Comparison of ENCODE assay signal across 18 cellular contexts in the genomic region with DNA sequence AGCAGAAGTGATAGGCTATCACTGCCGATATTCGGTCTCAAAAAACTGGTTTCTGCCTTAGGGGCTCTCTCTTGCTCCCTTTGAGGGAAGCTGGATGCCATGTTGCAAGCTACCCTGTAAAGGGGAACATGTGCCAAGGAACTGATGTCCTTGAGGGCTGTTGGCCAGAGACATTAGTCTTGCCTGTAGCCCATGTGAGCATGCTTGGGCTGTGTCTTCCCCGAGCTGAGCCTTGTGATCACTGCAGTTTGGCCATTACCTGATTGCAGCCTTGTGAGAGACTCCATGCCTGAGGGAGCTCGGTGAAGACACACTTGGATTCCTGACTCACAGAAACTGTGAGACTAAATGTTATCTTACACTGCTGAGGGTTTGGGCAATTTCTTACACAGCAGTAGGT. TPM values are rescaled to one million over a fixed set of nuclear protein-coding genes. Genes with fewer than 3 reads are reported as not detected.
A peak's percentile ranks its signal among the peaks of the same experiment; 100 is the strongest.
DNase-seq lines count a peak whose midpoint lies in the region; ATAC-seq, FAIRE-seq and TF ChIP-seq lines count a peak whose summit lies in the region.
"Had no signal": no experiment of that assay in that cellular context is flagged by ENCODE, and none has a peak within 500 bp of the region (broad histone marks: within the 10 kb centered on the region; RNA-seq: fewer than 3 reads in every experiment).

No MANE protein-coding gene starts in this region.

- no peak overlapping the region for H3K18ac ChIP-seq in neuronal stem cell (ENCODE audit: low read length)

- H3K36me3 ChIP-seq in cardiac muscle cell (peaks cover 78% of the 10 kb centered on the region), neuronal stem cell (replicated peaks in 1 of 2; ENCODE audit: control insufficient read depth in 2 of 2, insufficient read depth in 2 of 2, low read length in 2 of 2) (peaks cover 35 to 92% of the 10 kb centered on the region in 2 donors)

- no peak overlapping the region for H4K91ac ChIP-seq in neuronal stem cell (ENCODE audit: low read depth, low read length, poor library complexity)

- no CpG with 5 or more reads among the region's 4 CpGs for WGBS in neuronal stem cell (ENCODE audit: extremely low coverage in 2 of 2, insufficient read length in 2 of 2, insufficient replicate concordance in 1 of 2), 2 donors

- intact Hi-C loops in left ventricle myocardium superior (cut with micrococcal nuclease) = no loop called here

- H3K27me3 ChIP-seq in cardiac muscle cell (no peaks in the 10 kb centered on the region), neuronal stem cell (ENCODE audit: control insufficient read depth in 3 of 3, insufficient read depth in 3 of 3, low read depth in 1 of 3, low read length in 3 of 3) (no peaks in the 10 kb centered on the region)

- no peak overlapping the region for H3K4me2 ChIP-seq in neuronal stem cell (ENCODE audit: insufficient read depth, low read length, poor library complexity, severe bottlenecking)
- H3K4me2 ChIP-seq: A549 had no signal

- DNase-seq in cardiac muscle cell (ENCODE audit: low read depth in 1 of 2, low spot score in 1 of 2) (no peak), left ventricle myocardium superior (no peak), neuronal stem cell (ENCODE audit: low spot score) (no peak), urothelium cell line (ENCODE audit: low spot score) (no peak), T-helper 9 cell (no peak), T-helper 2 cell (no peak)
- DNase-seq in activated naive CD8-positive, alpha-beta T cell treated with anti-CD3 and anti-CD28 coated beads for 36 hours = no peak
- DNase-seq: CD8-positive, alpha-beta T cell; COR-L47; DMS153; DMS79 treated with DMSO at 0.1 percent for 48 hours; EL had no signal

- H3K4me3 Mint-ChIP-seq in activated naive CD8-positive, alpha-beta T cell treated with anti-CD3 and anti-CD28 coated beads for 36 hours = no peak overlapping the region
- H3K4me3 Mint-ChIP-seq: CD14-positive monocyte; CD8-positive, alpha-beta T cell had no signal

- no peaks in the 10 kb centered on the region for H3K27me3 Mint-ChIP-seq in activated naive CD8-positive, alpha-beta T cell treated with anti-CD3 and anti-CD28 coated beads for 36 hours

- H3K27ac Mint-ChIP-seq in activated naive CD8-positive, alpha-beta T cell treated with anti-CD3 and anti-CD28 coated beads for 36 hours = peak overlapping the region; percentile 13
- H3K27ac Mint-ChIP-seq: CD14-positive monocyte; CD8-positive, alpha-beta T cell had no signal

- no peak overlapping the region for H2BK12ac ChIP-seq in neuronal stem cell (ENCODE audit: low read length)

- no peak overlapping the region for H2AK5ac ChIP-seq in neuronal stem cell (ENCODE audit: low read depth, low read length)

- H3K14ac ChIP-seq in neuronal stem cell (ENCODE audit: low read length) = no peak overlapping the region

- no peak overlapping the region for H2BK15ac ChIP-seq in neuronal stem cell (ENCODE audit: low read length)

- H2BK5ac ChIP-seq in neuronal stem cell (ENCODE audit: low read length) = no peak overlapping the region

- no peak for ATAC-seq in left ventricle myocardium superior
- ATAC-seq: A549; CD8-positive, alpha-beta T cell; HCT116 had no signal

- H2AFZ ChIP-seq in neuronal stem cell (ENCODE audit: low read length) = no peak overlapping the region

- H3K4me1 ChIP-seq in cardiac muscle cell (ENCODE audit: low read depth) = peaks cover 51% of the 10 kb centered on the region
- no peaks in the 10 kb centered on the region for H3K4me1 ChIP-seq in neuronal stem cell (ENCODE audit: control insufficient read depth in 2 of 2, insufficient read depth in 1 of 2, low read depth in 1 of 2, low read length in 2 of 2)
- H3K4me1 ChIP-seq: A549 had no signal

- H4K8ac ChIP-seq in neuronal stem cell (ENCODE audit: low read depth, low read length) = no peak overlapping the region

- FAIRE-seq in urothelium cell line (lab: Jason Lieb, UNC) = peak; percentile 70
- FAIRE-seq: A549, D721Med, G401.6, GM12892 had no signal

- peak overlapping the region; percentile 9 for H3K9ac ChIP-seq in neuronal stem cell (ENCODE audit: low read depth, low read length, poor library complexity)

- no peak overlapping the region for H3K23ac ChIP-seq in neuronal stem cell (ENCODE audit: low read depth, low read length, poor library complexity)

- H3K9me3 ChIP-seq in cardiac muscle cell (ENCODE audit: low read depth) (no peaks in the 10 kb centered on the region), neuronal stem cell (replicated peaks in 1 of 2; ENCODE audit: control insufficient read depth in 2 of 2, insufficient read depth in 1 of 2, low read depth in 1 of 2, low read length in 2 of 2) (no peaks in the 10 kb centered on the region)
- H3K9me3 ChIP-seq: A549 had no signal

- H3K4me3 ChIP-seq in cardiac muscle cell (no peak overlapping the region), neuronal stem cell (ENCODE audit: low read length in 2 of 2) (no peak overlapping the region)
- H3K4me3 ChIP-seq: A549 had no signal

- no peaks in the 10 kb centered on the region for H3K9me3 Mint-ChIP-seq in activated naive CD8-positive, alpha-beta T cell treated with anti-CD3 and anti-CD28 coated beads for 36 hours
- H3K9me3 Mint-ChIP-seq: CD14-positive monocyte; CD8-positive, alpha-beta T cell had no signal

- peaks cover 35% of the 10 kb centered on the region for H3K36me3 Mint-ChIP-seq in activated naive CD8-positive, alpha-beta T cell treated with anti-CD3 and anti-CD28 coated beads for 36 hours

- no peak overlapping the region for H3K4ac ChIP-seq in neuronal stem cell (ENCODE audit: low read length)

- H3K27ac ChIP-seq in cardiac muscle cell = peak overlapping the region; percentile 94
- no peak overlapping the region for H3K27ac ChIP-seq in neuronal stem cell (replicated peaks; ENCODE audit: low read length)
- H3K27ac ChIP-seq: A549 had no signal

- H3K4me1 Mint-ChIP-seq in activated naive CD8-positive, alpha-beta T cell treated with anti-CD3 and anti-CD28 coated beads for 36 hours = peaks cover 2% of the 10 kb centered on the region
- H3K4me1 Mint-ChIP-seq: CD14-positive monocyte had no signal

- no peak overlapping the region for H2BK120ac ChIP-seq in neuronal stem cell (ENCODE audit: low read depth, low read length)

- peaks cover 2% of the 10 kb centered on the region for H3K79me1 ChIP-seq in neuronal stem cell (ENCODE audit: low read depth, low read length)

- no peak for TF ChIP-seq CTCF in cardiac muscle cell (IDR thresholded peaks at IDR 0.05; ENCODE audit: low read depth, low read length)

RNA-seq across cellular contexts. Expression of gene RTRAF, which starts 18.8 kb away (rescaled TPM):
- total RNA-seq in cardiac muscle cell (60.6 and 129 TPM in 2 replicates), left ventricle myocardium superior (225 TPM)
- 309 and 332 TPM in 2 replicates for polyA plus RNA-seq in cardiac muscle cell
- 100 to 1,000 TPM; 235 to 243 TPM for total RNA-seq in activated naive CD8-positive, alpha-beta T cell treated with anti-CD3 and anti-CD28 coated beads for 36 hours
- 643 TPM for polyA plus RNA-seq in neuronal stem cell (2013, experiment 1 of 2)
- 645 TPM for polyA plus RNA-seq in neuronal stem cell (2013, experiment 2 of 2)
